ENCODE assay signal across 1 cellular context in genomic region chr16:3106205-3106928, GRCh38.
TF ChIP-seq lines count a peak whose summit lies in the region.

No MANE protein-coding gene starts in this region.

TF ChIP-seq in K562, 482 proteins besides CTCF, POLR2A, EP300 and RAD21 (continued from another document and continues in another):
- TF ChIP-seq ZBTB12 (CRISPR knock-in tag; IDR thresholded peaks at IDR 0.05) (0 out of 2 replicates have a peak, but pooled peaks have one; percentile 10), CEBPG (CRISPR knock-in tag; IDR thresholded peaks at IDR 0.05) (no peak; the same call in 1 of the 2 replicates), CEBPG (tag; conservative IDR thresholded peaks at IDR 0.05 in 1 of 2, IDR thresholded peaks at IDR 0.05 in 1 of 2) (peak in 1 of 2 experiments; percentile 32; a peak in 1 of 4 replicates), HDAC1 (IDR thresholded peaks at IDR 0.05) (peak in 1 of 2 experiments; percentile 80; a peak in 2 of 4 replicates), ELF1 (tag; IDR thresholded peaks at IDR 0.05) (peak; percentile 62), HCFC1 (IDR thresholded peaks at IDR 0.05; ENCODE audit: low read depth, low read length) (peak; percentile 76), THRA (IDR thresholded peaks at IDR 0.05) (no peak), JUND (IDR thresholded peaks at IDR 0.05; ENCODE audit: borderline replicate concordance, low read depth, low read length) (0 out of 2 replicates have a peak, but pooled peaks have one; percentile 44), JUND (tag; IDR thresholded peaks at IDR 0.05; ENCODE audit: borderline replicate concordance, low read depth, low read length) (no peak; the same call in 2 of the 3 replicates), ZNF175 (CRISPR knock-in tag; IDR thresholded peaks at IDR 0.05; ENCODE audit: low read depth) (no peak), ZBTB11 (CRISPR knock-in tag; IDR thresholded peaks at IDR 0.05) (peak; percentile 93 to 100 (median 98)), IRF1 (CRISPR knock-in tag; IDR thresholded peaks at IDR 0.05; ENCODE audit: borderline replicate concordance) (no peak), MYNN (IDR thresholded peaks at IDR 0.05) (peak; percentile 51; the same call in 1 of the 2 replicates), MYNN (CRISPR knock-in tag; IDR thresholded peaks at IDR 0.05) (no peak), FOXJ2 (tag; IDR thresholded peaks at IDR 0.05) (no peak), NR1H2 (CRISPR knock-in tag; IDR thresholded peaks at IDR 0.05) (no peak), BCLAF1 (IDR thresholded peaks at IDR 0.05; ENCODE audit: borderline replicate concordance in 1 of 2, control insufficient read depth in 1 of 2, low read depth in 2 of 2, low read length in 1 of 2) (peak in 1 of 2 experiments; percentile 83; a peak in 1 of 4 replicates), ZNF584 (CRISPR knock-in tag; IDR thresholded peaks at IDR 0.05; ENCODE audit: low read depth) (no peak), LCOR (CRISPR knock-in tag; IDR thresholded peaks at IDR 0.05) (peak; percentile 50; the same call in 1 of the 2 replicates), TARDBP (IDR thresholded peaks at IDR 0.05) (peak; percentile 55; the same call in 1 of the 2 replicates), E2F6 (IDR thresholded peaks at IDR 0.05; ENCODE audit: borderline replicate concordance in 1 of 2, extremely low read depth in 1 of 2, insufficient read depth in 1 of 2, insufficient read length in 1 of 2, low read depth in 1 of 2, low read length in 1 of 2, poor library complexity in 1 of 2, severe bottlenecking in 1 of 2) (peak; percentile 34 to 79), YY1 (IDR thresholded peaks at IDR 0.05; ENCODE audit: borderline replicate concordance in 1 of 3, control insufficient read depth in 1 of 3, extremely low read depth in 1 of 3, insufficient read depth in 3 of 3, insufficient read length in 1 of 3, insufficient replicate concordance in 2 of 3, low read depth in 1 of 3, low read length in 2 of 3) (peak in 2 of 3 experiments; percentile 70 to 71), ZNF263 (CRISPR knock-in tag; IDR thresholded peaks at IDR 0.05; ENCODE audit: borderline replicate concordance) (0 out of 2 replicates have a peak, but pooled peaks have one; percentile 7), SIN3A (IDR thresholded peaks at IDR 0.05; ENCODE audit: borderline replicate concordance in 2 of 2, control insufficient read depth in 1 of 2, low read depth in 2 of 2, low read length in 2 of 2) (peak; percentile 56 to 98; a peak in 2 of 4 replicates), GTF2F1 (IDR thresholded peaks at IDR 0.05; ENCODE audit: low read depth, low read length) (peak; percentile 83), ETS1 (conservative IDR thresholded peaks at IDR 0.05; ENCODE audit: control insufficient read depth, low read depth, low read length) (peak; percentile 80; the same call in 1 of the 2 replicates), NFIC (IDR thresholded peaks at IDR 0.05) (peak; percentile 69), HBP1 (CRISPR knock-in tag; IDR thresholded peaks at IDR 0.05) (peak; percentile 77; the same call in 1 of the 2 replicates), ZBTB40 (IDR thresholded peaks at IDR 0.05) (peak; percentile 98), ZBTB40 (CRISPR knock-in tag; IDR thresholded peaks at IDR 0.05) (no peak), BCOR (IDR thresholded peaks at IDR 0.05) (peak; percentile 61)
